ENCODE assay signal across 1 cellular context in the genomic region with DNA sequence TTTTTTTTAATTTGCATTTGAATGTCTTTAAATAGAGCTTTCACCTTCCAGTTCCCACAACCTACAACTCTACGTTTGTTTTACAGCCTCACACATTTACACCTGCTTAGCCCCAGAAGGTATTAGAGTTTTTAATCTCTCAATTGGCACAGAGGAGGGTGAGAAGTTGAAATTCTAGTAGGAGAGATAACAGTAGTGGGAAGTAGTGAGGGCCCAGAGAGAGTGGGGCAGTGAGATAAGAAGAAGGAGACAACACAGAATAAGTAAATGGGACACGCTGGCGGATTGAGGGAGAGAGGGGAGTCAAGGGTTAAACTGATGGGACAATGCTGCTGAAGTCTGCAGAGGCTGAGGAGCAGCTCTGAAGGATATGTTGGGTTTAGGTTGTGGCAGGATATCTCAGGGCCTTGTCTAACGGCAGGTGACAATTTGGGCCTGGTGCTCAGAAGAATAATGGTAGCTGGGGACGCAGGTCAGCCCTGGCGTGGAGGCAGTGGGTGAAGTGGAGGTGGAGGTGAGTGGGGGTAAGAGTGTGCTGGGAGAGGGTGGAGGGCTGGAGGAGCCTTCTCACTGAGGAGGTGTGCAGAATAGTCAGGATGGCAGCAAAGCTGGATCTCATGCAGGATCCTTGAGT.
A peak's percentile ranks its signal among the peaks of the same experiment; 100 is the strongest.
TF ChIP-seq lines count a peak whose summit lies in the region.

No MANE protein-coding gene starts in this region.

TF ChIP-seq in K562, 482 proteins besides CTCF, POLR2A, EP300 and RAD21 (continued from another document and continues in another):
- TF ChIP-seq, protein P1, sequence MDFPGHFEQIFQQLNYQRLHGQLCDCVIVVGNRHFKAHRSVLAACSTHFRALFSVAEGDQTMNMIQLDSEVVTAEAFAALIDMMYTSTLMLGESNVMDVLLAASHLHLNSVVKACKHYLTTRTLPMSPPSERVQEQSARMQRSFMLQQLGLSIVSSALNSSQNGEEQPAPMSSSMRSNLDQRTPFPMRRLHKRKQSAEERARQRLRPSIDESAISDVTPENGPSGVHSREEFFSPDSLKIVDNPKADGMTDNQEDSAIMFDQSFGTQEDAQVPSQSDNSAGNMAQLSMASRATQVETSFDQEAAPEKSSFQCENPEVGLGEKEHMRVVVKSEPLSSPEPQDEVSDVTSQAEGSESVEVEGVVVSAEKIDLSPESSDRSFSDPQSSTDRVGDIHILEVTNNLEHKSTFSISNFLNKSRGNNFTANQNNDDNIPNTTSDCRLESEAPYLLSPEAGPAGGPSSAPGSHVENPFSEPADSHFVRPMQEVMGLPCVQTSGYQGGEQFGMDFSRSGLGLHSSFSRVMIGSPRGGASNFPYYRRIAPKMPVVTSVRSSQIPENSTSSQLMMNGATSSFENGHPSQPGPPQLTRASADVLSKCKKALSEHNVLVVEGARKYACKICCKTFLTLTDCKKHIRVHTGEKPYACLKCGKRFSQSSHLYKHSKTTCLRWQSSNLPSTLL (IDR thresholded peaks at IDR 0.05) = no peak
- no peak for TF ChIP-seq PHB (CRISPR knock-in tag; IDR thresholded peaks at IDR 0.05)
- peak; percentile 88 for TF ChIP-seq CBFA2T2 (conservative IDR thresholded peaks at IDR 0.05)
- TF ChIP-seq, protein P2, sequence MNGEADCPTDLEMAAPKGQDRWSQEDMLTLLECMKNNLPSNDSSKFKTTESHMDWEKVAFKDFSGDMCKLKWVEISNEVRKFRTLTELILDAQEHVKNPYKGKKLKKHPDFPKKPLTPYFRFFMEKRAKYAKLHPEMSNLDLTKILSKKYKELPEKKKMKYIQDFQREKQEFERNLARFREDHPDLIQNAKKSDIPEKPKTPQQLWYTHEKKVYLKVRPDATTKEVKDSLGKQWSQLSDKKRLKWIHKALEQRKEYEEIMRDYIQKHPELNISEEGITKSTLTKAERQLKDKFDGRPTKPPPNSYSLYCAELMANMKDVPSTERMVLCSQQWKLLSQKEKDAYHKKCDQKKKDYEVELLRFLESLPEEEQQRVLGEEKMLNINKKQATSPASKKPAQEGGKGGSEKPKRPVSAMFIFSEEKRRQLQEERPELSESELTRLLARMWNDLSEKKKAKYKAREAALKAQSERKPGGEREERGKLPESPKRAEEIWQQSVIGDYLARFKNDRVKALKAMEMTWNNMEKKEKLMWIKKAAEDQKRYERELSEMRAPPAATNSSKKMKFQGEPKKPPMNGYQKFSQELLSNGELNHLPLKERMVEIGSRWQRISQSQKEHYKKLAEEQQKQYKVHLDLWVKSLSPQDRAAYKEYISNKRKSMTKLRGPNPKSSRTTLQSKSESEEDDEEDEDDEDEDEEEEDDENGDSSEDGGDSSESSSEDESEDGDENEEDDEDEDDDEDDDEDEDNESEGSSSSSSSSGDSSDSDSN (IDR thresholded peaks at IDR 0.05; ENCODE audit: borderline replicate concordance in 1 of 2, low read depth in 2 of 2, low read length in 2 of 2) = no peak
- no peak for TF ChIP-seq ZNF583 (CRISPR knock-in tag; IDR thresholded peaks at IDR 0.05)
- peak; percentile 72 for TF ChIP-seq MTA2 (IDR thresholded peaks at IDR 0.05; ENCODE audit: low read depth)
- TF ChIP-seq, protein P3, sequence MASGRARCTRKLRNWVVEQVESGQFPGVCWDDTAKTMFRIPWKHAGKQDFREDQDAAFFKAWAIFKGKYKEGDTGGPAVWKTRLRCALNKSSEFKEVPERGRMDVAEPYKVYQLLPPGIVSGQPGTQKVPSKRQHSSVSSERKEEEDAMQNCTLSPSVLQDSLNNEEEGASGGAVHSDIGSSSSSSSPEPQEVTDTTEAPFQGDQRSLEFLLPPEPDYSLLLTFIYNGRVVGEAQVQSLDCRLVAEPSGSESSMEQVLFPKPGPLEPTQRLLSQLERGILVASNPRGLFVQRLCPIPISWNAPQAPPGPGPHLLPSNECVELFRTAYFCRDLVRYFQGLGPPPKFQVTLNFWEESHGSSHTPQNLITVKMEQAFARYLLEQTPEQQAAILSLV (tag; IDR thresholded peaks at IDR 0.05) = no peak
- peak; percentile 73 to 78 for TF ChIP-seq KDM1A (IDR thresholded peaks at IDR 0.05)
- TF ChIP-seq, protein P4, sequence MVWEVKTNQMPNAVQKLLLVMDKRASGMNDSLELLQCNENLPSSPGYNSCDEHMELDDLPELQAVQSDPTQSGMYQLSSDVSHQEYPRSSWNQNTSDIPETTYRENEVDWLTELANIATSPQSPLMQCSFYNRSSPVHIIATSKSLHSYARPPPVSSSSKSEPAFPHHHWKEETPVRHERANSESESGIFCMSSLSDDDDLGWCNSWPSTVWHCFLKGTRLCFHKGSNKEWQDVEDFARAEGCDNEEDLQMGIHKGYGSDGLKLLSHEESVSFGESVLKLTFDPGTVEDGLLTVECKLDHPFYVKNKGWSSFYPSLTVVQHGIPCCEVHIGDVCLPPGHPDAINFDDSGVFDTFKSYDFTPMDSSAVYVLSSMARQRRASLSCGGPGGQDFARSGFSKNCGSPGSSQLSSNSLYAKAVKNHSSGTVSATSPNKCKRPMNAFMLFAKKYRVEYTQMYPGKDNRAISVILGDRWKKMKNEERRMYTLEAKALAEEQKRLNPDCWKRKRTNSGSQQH (CRISPR knock-in tag; IDR thresholded peaks at IDR 0.05) = no peak
- TF ChIP-seq ZBED1 (IDR thresholded peaks at IDR 0.05) = no peak
- no peak for TF ChIP-seq MBD2 (IDR thresholded peaks at IDR 0.05; ENCODE audit: borderline replicate concordance, low read depth)
- no peak; the same call in 1 of the 2 replicates for TF ChIP-seq PML (IDR thresholded peaks at IDR 0.05; ENCODE audit: low read length)
- TF ChIP-seq, protein P5, sequence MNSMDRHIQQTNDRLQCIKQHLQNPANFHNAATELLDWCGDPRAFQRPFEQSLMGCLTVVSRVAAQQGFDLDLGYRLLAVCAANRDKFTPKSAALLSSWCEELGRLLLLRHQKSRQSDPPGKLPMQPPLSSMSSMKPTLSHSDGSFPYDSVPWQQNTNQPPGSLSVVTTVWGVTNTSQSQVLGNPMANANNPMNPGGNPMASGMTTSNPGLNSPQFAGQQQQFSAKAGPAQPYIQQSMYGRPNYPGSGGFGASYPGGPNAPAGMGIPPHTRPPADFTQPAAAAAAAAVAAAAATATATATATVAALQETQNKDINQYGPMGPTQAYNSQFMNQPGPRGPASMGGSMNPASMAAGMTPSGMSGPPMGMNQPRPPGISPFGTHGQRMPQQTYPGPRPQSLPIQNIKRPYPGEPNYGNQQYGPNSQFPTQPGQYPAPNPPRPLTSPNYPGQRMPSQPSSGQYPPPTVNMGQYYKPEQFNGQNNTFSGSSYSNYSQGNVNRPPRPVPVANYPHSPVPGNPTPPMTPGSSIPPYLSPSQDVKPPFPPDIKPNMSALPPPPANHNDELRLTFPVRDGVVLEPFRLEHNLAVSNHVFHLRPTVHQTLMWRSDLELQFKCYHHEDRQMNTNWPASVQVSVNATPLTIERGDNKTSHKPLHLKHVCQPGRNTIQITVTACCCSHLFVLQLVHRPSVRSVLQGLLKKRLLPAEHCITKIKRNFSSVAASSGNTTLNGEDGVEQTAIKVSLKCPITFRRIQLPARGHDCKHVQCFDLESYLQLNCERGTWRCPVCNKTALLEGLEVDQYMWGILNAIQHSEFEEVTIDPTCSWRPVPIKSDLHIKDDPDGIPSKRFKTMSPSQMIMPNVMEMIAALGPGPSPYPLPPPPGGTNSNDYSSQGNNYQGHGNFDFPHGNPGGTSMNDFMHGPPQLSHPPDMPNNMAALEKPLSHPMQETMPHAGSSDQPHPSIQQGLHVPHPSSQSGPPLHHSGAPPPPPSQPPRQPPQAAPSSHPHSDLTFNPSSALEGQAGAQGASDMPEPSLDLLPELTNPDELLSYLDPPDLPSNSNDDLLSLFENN (IDR thresholded peaks at IDR 0.05; ENCODE audit: low read depth in 2 of 2, low read length in 2 of 2) = no peak
- TF ChIP-seq POLR2B (IDR thresholded peaks at IDR 0.05; ENCODE audit: low read depth, partially characterized antibody) = no peak
- TF ChIP-seq, protein P6, sequence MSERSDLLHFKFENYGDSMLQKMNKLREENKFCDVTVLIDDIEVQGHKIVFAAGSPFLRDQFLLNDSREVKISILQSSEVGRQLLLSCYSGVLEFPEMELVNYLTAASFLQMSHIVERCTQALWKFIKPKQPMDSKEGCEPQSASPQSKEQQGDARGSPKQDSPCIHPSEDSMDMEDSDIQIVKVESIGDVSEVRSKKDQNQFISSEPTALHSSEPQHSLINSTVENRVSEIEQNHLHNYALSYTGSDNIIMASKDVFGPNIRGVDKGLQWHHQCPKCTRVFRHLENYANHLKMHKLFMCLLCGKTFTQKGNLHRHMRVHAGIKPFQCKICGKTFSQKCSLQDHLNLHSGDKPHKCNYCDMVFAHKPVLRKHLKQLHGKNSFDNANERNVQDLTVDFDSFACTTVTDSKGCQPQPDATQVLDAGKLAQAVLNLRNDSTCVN (CRISPR knock-in tag; IDR thresholded peaks at IDR 0.05) = no peak
- TF ChIP-seq HOXB6 (CRISPR knock-in tag; IDR thresholded peaks at IDR 0.05; ENCODE audit: borderline replicate concordance) = no peak
- TF ChIP-seq, protein P7, sequence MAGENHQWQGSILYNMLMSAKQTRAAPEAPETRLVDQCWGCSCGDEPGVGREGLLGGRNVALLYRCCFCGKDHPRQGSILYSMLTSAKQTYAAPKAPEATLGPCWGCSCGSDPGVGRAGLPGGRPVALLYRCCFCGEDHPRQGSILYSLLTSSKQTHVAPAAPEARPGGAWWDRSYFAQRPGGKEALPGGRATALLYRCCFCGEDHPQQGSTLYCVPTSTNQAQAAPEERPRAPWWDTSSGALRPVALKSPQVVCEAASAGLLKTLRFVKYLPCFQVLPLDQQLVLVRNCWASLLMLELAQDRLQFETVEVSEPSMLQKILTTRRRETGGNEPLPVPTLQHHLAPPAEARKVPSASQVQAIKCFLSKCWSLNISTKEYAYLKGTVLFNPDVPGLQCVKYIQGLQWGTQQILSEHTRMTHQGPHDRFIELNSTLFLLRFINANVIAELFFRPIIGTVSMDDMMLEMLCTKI (IDR thresholded peaks at IDR 0.05; ENCODE audit: partially characterized antibody) = no peak
- TF ChIP-seq ZNF253 (CRISPR knock-in tag; conservative IDR thresholded peaks at IDR 0.05) = no peak
- TF ChIP-seq NFYB (IDR thresholded peaks at IDR 0.05; ENCODE audit: extremely low read depth, insufficient read length) = no peak
- TF ChIP-seq ZNF143 (CRISPR knock-in tag; IDR thresholded peaks at IDR 0.05) = no peak
- TF ChIP-seq, protein P8, sequence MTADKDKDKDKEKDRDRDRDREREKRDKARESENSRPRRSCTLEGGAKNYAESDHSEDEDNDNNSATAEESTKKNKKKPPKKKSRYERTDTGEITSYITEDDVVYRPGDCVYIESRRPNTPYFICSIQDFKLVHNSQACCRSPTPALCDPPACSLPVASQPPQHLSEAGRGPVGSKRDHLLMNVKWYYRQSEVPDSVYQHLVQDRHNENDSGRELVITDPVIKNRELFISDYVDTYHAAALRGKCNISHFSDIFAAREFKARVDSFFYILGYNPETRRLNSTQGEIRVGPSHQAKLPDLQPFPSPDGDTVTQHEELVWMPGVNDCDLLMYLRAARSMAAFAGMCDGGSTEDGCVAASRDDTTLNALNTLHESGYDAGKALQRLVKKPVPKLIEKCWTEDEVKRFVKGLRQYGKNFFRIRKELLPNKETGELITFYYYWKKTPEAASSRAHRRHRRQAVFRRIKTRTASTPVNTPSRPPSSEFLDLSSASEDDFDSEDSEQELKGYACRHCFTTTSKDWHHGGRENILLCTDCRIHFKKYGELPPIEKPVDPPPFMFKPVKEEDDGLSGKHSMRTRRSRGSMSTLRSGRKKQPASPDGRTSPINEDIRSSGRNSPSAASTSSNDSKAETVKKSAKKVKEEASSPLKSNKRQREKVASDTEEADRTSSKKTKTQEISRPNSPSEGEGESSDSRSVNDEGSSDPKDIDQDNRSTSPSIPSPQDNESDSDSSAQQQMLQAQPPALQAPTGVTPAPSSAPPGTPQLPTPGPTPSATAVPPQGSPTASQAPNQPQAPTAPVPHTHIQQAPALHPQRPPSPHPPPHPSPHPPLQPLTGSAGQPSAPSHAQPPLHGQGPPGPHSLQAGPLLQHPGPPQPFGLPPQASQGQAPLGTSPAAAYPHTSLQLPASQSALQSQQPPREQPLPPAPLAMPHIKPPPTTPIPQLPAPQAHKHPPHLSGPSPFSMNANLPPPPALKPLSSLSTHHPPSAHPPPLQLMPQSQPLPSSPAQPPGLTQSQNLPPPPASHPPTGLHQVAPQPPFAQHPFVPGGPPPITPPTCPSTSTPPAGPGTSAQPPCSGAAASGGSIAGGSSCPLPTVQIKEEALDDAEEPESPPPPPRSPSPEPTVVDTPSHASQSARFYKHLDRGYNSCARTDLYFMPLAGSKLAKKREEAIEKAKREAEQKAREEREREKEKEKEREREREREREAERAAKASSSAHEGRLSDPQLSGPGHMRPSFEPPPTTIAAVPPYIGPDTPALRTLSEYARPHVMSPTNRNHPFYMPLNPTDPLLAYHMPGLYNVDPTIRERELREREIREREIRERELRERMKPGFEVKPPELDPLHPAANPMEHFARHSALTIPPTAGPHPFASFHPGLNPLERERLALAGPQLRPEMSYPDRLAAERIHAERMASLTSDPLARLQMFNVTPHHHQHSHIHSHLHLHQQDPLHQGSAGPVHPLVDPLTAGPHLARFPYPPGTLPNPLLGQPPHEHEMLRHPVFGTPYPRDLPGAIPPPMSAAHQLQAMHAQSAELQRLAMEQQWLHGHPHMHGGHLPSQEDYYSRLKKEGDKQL (CRISPR knock-in tag; IDR thresholded peaks at IDR 0.05; ENCODE audit: borderline replicate concordance) = no peak
- no peak for TF ChIP-seq PTBP1 (IDR thresholded peaks at IDR 0.05; ENCODE audit: low read depth, low read length)
- no peak for TF ChIP-seq MAFF (IDR thresholded peaks at IDR 0.05; ENCODE audit: low read length)
- no peak for TF ChIP-seq ZSCAN32 (CRISPR knock-in tag; IDR thresholded peaks at IDR 0.05)
- no peak for TF ChIP-seq RB1 (IDR thresholded peaks at IDR 0.05; ENCODE audit: low read depth)
- no peak for TF ChIP-seq PTRF (tag; IDR thresholded peaks at IDR 0.05)
- peak; percentile 44; the same call in 1 of the 2 replicates for TF ChIP-seq SOX6 (IDR thresholded peaks at IDR 0.05)
- no peak for TF ChIP-seq POU5F1 (IDR thresholded peaks at IDR 0.05; ENCODE audit: borderline replicate concordance, low read depth, low read length, partially characterized antibody)
- no peak for TF ChIP-seq RAD51 (IDR thresholded peaks at IDR 0.05; ENCODE audit: borderline replicate concordance, low read depth)
- TF ChIP-seq ZNF436 (CRISPR knock-in tag; IDR thresholded peaks at IDR 0.05) = no peak
- no peak for TF ChIP-seq FOXA1 (IDR thresholded peaks at IDR 0.05; ENCODE audit: borderline replicate concordance)
- no peak for TF ChIP-seq ZNF232 (CRISPR knock-in tag; IDR thresholded peaks at IDR 0.05)
- no peak for TF ChIP-seq RFX5 (IDR thresholded peaks at IDR 0.05; ENCODE audit: low read depth, low read length)
- TF ChIP-seq, protein P9, sequence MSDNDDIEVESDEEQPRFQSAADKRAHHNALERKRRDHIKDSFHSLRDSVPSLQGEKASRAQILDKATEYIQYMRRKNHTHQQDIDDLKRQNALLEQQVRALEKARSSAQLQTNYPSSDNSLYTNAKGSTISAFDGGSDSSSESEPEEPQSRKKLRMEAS (CRISPR knock-in tag; IDR thresholded peaks at IDR 0.05) = no peak
- no peak for TF ChIP-seq ELF2 (CRISPR knock-in tag; IDR thresholded peaks at IDR 0.05)
- no peak for TF ChIP-seq EP400 (IDR thresholded peaks at IDR 0.05)
- no peak for TF ChIP-seq ZNF77 (CRISPR knock-in tag; IDR thresholded peaks at IDR 0.05)
- no peak for TF ChIP-seq GABPB1 (CRISPR knock-in tag; IDR thresholded peaks at IDR 0.05)
- TF ChIP-seq BCOR (IDR thresholded peaks at IDR 0.05) = 0 out of 2 replicates have a peak, but pooled peaks have one; percentile 64
- no peak for TF ChIP-seq DIDO1 (tag; IDR thresholded peaks at IDR 0.05; ENCODE audit: low read depth)
- TF ChIP-seq CBX3 (IDR thresholded peaks at IDR 0.05; ENCODE audit: borderline replicate concordance in 1 of 2, low read length in 2 of 2) = no peak
- no peak for TF ChIP-seq RBM14 (IDR thresholded peaks at IDR 0.05; ENCODE audit: borderline replicate concordance, insufficient read depth, low read depth, low read length)
- no peak for TF ChIP-seq ZNF124 (CRISPR knock-in tag; IDR thresholded peaks at IDR 0.05)
- TF ChIP-seq STAG1 (CRISPR knock-in tag; IDR thresholded peaks at IDR 0.05; ENCODE audit: borderline replicate concordance) = no peak
- no peak for TF ChIP-seq CBFB (CRISPR knock-in tag; IDR thresholded peaks at IDR 0.05)
- TF ChIP-seq SMC3 (conservative IDR thresholded peaks at IDR 0.05; ENCODE audit: insufficient read depth, low read depth, low read length) = no peak
